In the genomic region with DNA sequence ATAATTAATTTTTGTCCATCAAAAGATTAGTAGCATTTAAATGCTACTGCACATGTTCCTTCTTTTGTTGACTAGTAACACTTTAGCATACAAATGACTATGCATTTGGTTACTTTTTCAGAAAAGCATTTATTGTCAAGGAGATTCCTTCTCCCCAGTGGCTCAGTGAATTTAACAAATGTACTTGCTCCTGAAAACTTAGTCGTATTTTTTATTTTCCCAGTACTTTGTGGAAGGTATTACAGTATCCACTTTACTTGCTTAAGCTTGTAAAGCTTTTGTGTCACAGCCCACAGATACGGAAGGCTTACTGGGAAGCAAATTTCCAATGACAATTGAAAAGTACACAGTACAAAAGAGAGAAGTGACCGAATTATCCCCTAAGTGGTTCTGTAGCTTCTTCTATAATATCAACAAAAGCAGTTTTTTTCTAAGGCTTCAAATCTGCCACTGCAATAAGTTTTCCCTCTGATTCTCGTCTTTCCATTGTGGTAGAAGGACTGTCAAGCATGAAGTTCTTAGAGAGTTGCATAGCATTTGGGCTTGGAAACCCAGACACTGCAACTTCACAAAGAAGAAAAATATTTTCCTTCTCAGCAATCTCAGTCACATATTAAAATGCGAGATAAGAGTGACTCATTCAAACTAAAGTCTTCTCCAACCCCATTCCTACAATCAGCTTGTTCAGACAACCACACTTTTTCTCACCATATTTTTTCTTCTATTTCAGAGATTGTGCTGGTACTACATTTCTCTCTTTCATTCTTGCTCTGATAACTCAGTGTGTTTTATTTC, we compare ENCODE assay signal across 2 cellular contexts.
TF ChIP-seq lines count a peak whose summit lies in the region.

No MANE protein-coding gene starts in this region.

TF ChIP-seq in WTC11, 78 proteins besides CTCF, POLR2A, EP300 and RAD21 (continued from another document):
- TF ChIP-seq ZNF263 (CRISPR knock-in tag; IDR thresholded peaks at IDR 0.05; ENCODE audit: low read depth) = no peak
- TF ChIP-seq, protein P1, sequence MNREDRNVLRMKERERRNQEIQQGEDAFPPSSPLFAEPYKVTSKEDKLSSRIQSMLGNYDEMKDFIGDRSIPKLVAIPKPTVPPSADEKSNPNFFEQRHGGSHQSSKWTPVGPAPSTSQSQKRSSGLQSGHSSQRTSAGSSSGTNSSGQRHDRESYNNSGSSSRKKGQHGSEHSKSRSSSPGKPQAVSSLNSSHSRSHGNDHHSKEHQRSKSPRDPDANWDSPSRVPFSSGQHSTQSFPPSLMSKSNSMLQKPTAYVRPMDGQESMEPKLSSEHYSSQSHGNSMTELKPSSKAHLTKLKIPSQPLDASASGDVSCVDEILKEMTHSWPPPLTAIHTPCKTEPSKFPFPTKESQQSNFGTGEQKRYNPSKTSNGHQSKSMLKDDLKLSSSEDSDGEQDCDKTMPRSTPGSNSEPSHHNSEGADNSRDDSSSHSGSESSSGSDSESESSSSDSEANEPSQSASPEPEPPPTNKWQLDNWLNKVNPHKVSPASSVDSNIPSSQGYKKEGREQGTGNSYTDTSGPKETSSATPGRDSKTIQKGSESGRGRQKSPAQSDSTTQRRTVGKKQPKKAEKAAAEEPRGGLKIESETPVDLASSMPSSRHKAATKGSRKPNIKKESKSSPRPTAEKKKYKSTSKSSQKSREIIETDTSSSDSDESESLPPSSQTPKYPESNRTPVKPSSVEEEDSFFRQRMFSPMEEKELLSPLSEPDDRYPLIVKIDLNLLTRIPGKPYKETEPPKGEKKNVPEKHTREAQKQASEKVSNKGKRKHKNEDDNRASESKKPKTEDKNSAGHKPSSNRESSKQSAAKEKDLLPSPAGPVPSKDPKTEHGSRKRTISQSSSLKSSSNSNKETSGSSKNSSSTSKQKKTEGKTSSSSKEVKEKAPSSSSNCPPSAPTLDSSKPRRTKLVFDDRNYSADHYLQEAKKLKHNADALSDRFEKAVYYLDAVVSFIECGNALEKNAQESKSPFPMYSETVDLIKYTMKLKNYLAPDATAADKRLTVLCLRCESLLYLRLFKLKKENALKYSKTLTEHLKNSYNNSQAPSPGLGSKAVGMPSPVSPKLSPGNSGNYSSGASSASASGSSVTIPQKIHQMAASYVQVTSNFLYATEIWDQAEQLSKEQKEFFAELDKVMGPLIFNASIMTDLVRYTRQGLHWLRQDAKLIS (CRISPR knock-in tag; IDR thresholded peaks at IDR 0.05; ENCODE audit: borderline replicate concordance) = no peak
- no peak for TF ChIP-seq MYBL2 (CRISPR knock-in tag; IDR thresholded peaks at IDR 0.05)
TF ChIP-seq in WTC11: peak in this region for 0.

TF ChIP-seq in H1, 55 proteins besides CTCF, POLR2A, EP300 and RAD21 (continued from another document):
- TF ChIP-seq CHD7 (IDR thresholded peaks at IDR 0.05; ENCODE audit: insufficient replicate concordance, low read length) (no peak), KDM5A (IDR thresholded peaks at IDR 0.05; ENCODE audit: low read length) (no peak), MAFK (IDR thresholded peaks at IDR 0.05; ENCODE audit: low read depth, low read length) (no peak), TBP (IDR thresholded peaks at IDR 0.05; ENCODE audit: low read depth, low read length) (no peak), SIN3A (conservative IDR thresholded peaks at IDR 0.05 in 1 of 2, IDR thresholded peaks at IDR 0.05 in 1 of 2; ENCODE audit: low read depth in 1 of 2, low read length in 2 of 2) (no peak), BACH1 (IDR thresholded peaks at IDR 0.05; ENCODE audit: low read length) (no peak), SP1 (IDR thresholded peaks at IDR 0.05; ENCODE audit: low read depth, low read length) (no peak)
- TF ChIP-seq, protein P2, sequence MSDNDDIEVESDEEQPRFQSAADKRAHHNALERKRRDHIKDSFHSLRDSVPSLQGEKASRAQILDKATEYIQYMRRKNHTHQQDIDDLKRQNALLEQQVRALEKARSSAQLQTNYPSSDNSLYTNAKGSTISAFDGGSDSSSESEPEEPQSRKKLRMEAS (IDR thresholded peaks at IDR 0.05) = no peak
